Comparison of ENCODE assay signal across 8 cellular contexts in genomic region chr16:80580109-80580832, GRCh38. TPM values are rescaled to one million over a fixed set of nuclear protein-coding genes. Genes with fewer than 3 reads are reported as not detected.
DNase-seq lines count a peak whose midpoint lies in the region; ATAC-seq and TF ChIP-seq lines count a peak whose summit lies in the region.

No MANE protein-coding gene starts in this region.

- no peaks in the 10 kb centered on the region for H3K9me3 ChIP-seq in Peyer's patch

- H3K27me3 Mint-ChIP-seq in chondrocyte (ENCODE audit: low read depth), result peaks cover 2% of the 10 kb centered on the region

- intact Hi-C loops in posterior cingulate gyrus (cut with DNase I), result no loop called here

- H3K4me1 ChIP-seq in Peyer's patch, result no peaks in the 10 kb centered on the region

- H3K27ac ChIP-seq in Peyer's patch, result peak overlapping the region in 3 of 4 donors; percentile 16 to 52 (median 27)

- H3K27me3 ChIP-seq in Peyer's patch, result no peaks in the 10 kb centered on the region

- no peaks in the 10 kb centered on the region for H3K4me1 Mint-ChIP-seq in chondrocyte (ENCODE audit: low read depth)

- peak; percentile 91 for ATAC-seq in GM21723 (IDR thresholded peaks at IDR 0.05; ENCODE audit: unreplicated experiment)

- H3K36me3 ChIP-seq in Peyer's patch, result no peaks in the 10 kb centered on the region

- H3K27ac Mint-ChIP-seq in chondrocyte (ENCODE audit: unreplicated experiment), result no peak overlapping the region

- no peak for TF ChIP-seq POLR2A in Peyer's patch (IDR thresholded peaks at IDR 0.05)

- no peak for TF ChIP-seq CTCF in Peyer's patch (IDR thresholded peaks at IDR 0.05)
- no peak for TF ChIP-seq CTCF in chondrocyte (IDR thresholded peaks at IDR 0.05)

- no peak overlapping the region for H3K4me3 Mint-ChIP-seq in chondrocyte (ENCODE audit: unreplicated experiment)

- no peaks in the 10 kb centered on the region for H3K36me3 Mint-ChIP-seq in chondrocyte (ENCODE audit: low read depth)

- H3K9me3 Mint-ChIP-seq in chondrocyte (ENCODE audit: low read depth), result peaks cover 13% of the 10 kb centered on the region

- peak; percentile 39 for DNase-seq in ELR (ENCODE audit: low read depth)
- peak in 2 of 3 donors; percentile 55 to 58 for DNase-seq in Peyer's patch
- DNase-seq in amniotic epithelial cell (ENCODE audit: low read depth), result peak; percentile 22
- DNase-seq in stimulated activated CD8-positive, alpha-beta memory T cell treated with anti-CD3 and anti-CD28 coated beads, Interleukin-12 subunit alpha, Interleukin-12 subunit beta, amount 100 ng/mL, for 24 hours (ENCODE audit: extremely low read depth), result peak; percentile 43
- DNase-seq in mucosa of gallbladder (ENCODE audit: low spot score), result no peak
- DNase-seq in posterior cingulate gyrus, result no peak
- DNase-seq in chondrocyte (ENCODE audit: low spot score), result no peak

- no peak overlapping the region for H3K4me3 ChIP-seq in Peyer's patch

RNA-seq across cellular contexts. Expression of gene DYNLRB2, which starts 39.5 kb away (rescaled TPM):
- total RNA-seq in Peyer's patch, result not detected
- 1.3 TPM for total RNA-seq in mucosa of gallbladder
- not detected in 3 replicates for total RNA-seq in chondrocyte

Comparison
In these comparisons a context has a peak if more than half of its experiments do, and no peak if none do; other contexts are left out.
1. DNase-seq: peak in ELR (single experiment), Peyer's patch (2 of 3), amniotic epithelial cell (single experiment) and stimulated activated CD8-positive, alpha-beta memory T cell treated with anti-CD3 and anti-CD28 coated beads, Interleukin-12 subunit alpha, Interleukin-12 subunit beta, amount 100 ng/mL, for 24 hours (single experiment); none in mucosa of gallbladder (single experiment), posterior cingulate gyrus (0 of 10) and chondrocyte (single experiment).